ENCODE assay signal across 8 cellular contexts in the genomic region with DNA sequence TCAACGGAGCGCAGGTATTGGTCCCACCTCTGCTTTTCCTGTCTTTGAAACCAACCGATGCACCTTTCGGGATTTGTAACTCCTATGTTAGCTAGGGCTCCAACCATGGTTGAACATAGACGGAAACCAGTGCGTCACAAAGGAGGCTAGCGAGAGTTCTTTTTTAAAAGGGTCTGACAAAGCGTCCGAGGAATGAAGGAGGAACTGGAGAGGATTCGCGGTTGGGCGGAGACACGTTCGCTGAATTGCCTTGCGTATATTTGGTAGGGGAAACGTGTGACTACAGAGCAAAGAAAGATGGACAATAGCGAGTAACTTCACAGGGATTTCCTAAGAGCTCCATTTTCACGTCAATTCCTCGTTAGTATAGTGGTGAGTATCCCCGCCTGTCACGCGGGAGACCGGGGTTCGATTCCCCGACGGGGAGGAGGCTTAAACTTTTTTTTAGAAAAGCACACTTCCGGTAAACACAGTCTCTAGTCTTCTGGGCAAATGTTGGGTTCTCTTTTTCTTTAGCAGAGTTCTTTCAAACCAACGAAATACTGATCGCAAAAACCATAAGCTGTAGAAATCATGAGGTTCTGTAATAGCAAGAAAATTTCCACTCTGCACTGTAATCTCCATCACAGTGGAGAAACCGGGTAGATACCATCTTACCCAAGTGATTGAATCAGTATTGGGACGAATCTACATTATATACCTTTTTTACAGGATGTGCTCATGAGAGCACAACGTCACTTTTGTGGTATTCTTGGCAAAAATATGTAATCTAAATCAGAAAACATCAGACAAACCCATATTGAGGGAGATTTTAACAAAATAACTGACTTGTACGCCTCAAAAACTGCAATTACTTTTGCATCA.
DNase-seq lines count a peak whose midpoint lies in the region; ATAC-seq and TF ChIP-seq lines count a peak whose summit lies in the region.

No MANE protein-coding gene starts in this region.

- peak; percentile 53 for ATAC-seq in GM19025 (IDR thresholded peaks at IDR 0.05; ENCODE audit: low read depth, unreplicated experiment)
- peak; percentile 55 for ATAC-seq in HG03175 (IDR thresholded peaks at IDR 0.05; ENCODE audit: unreplicated experiment)

- DNase-seq in AML-193 (lab: John Stamatoyannopoulos, UW) (peak; percentile 95 to 97), NCI-H345 treated with DMSO at 0.1 percent for 48 hours (lab: John Stamatoyannopoulos, UW; ENCODE audit: unreplicated experiment) (peak; percentile 75), choroid plexus epithelial cell (ENCODE audit: low read depth) (peak; percentile 95)
- DNase-seq in activated CD4-positive, CD25-positive, alpha-beta regulatory T cell treated with anti-CD3 and anti-CD28 coated beads, Interleukin-2, amount 50 U/mL, for 72 hours: peak; percentile 93
- peak; percentile 85 to 94 for DNase-seq in stimulated activated CD4-positive, alpha-beta T cell treated with anti-CD3 and anti-CD28 coated beads, Interleukin-1b, Interleukin-23, amount 100 ng/mL, for 4 hours (ENCODE audit: low read depth in 2 of 2)

- no peak for TF ChIP-seq CTCF in choroid plexus epithelial cell (conservative IDR thresholded peaks at IDR 0.05; ENCODE audit: low read depth, low read length)

- H3K4me3 ChIP-seq in choroid plexus epithelial cell (ENCODE audit: low read depth, low read length): peak overlapping the region; percentile 69

- H3K27ac ChIP-seq in layer of hippocampus (ENCODE audit: low read depth, low read length): peak overlapping the region; percentile 95

- H3K27me3 ChIP-seq in layer of hippocampus (ENCODE audit: control insufficient read depth, insufficient read depth, low read length): no peaks in the 10 kb centered on the region

Comparison
In these comparisons a context has a peak if more than half of its experiments do, and no peak if none do; other contexts are left out.
1. Peak in every context shown above with its lines: DNase-seq, ATAC-seq, H3K4me3 ChIP-seq and H3K27ac ChIP-seq.